In the genomic region with DNA sequence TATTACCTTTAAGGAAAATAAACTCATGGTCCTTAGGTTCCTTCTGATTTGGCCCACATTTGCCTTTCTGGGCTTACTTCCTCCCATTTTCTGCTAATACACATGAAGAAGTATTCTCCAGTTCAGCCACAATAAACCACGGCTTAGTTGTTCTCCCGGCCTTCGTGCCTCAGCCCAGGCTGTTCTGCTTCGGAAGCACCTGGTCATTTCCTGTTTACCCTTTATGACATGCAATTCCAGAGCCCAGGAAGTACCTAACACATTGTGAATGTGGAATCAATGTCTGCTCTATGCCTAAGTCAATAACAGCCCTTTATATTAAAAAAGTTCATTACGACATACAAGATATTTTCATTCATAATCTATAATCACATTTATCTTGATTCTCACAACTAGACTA, we compare ENCODE assay signal across 2 cellular contexts. TPM values are rescaled to one million over a fixed set of nuclear protein-coding genes. Genes with fewer than 3 reads are reported as not detected.
"Had no signal": no experiment of that assay in that cellular context is flagged by ENCODE, and none has a peak within 500 bp of the region (broad histone marks: within the 10 kb centered on the region; RNA-seq: fewer than 3 reads in every experiment).

No MANE protein-coding gene starts in this region.

RNA-seq across cellular contexts. Expression of gene FANK1, which starts 3.9 kb away (rescaled TPM):
- total RNA-seq: activated CD8-positive, alpha-beta T cell treated with anti-CD3 and anti-CD28 coated beads, Interleukin-2, amount 10 ng/mL, durations not matched to agents 7 days and 5 days; activated T-helper 2 cell treated with anti-CD3 and anti-CD28 coated beads, Interferon-gamma antibody, Interleukin-2, Interleukin-4, amounts not matched to agents 10 μg/mL and 5 μg/mL and 100 μg/mL, durations not matched to agents 14 hours and 24 hours and 36 hours had no signal
